25 cellular contexts compared by ENCODE assay signal in the genomic region with DNA sequence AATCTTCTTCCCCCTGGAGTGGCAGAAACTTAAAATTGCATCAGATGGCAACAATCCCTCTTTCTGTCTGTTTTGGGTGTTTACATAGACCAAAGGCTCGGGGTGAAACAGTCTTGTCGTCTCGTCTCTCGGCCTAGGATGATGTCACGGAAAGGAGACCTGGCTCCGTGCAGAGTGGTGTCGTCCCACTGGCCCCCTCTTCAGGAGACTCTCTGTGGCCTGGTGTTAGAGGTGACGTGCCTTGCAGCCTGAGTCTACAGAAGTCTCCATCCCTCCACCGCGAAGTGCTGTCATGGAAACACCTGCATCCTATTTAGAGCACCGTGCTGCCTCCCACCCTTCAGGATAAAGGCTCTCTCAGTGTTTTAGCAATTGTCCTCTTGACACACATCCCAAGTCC.
A peak's percentile ranks its signal among the peaks of the same experiment; 100 is the strongest.
DNase-seq lines count a peak whose midpoint lies in the region; ATAC-seq, FAIRE-seq and TF ChIP-seq lines count a peak whose summit lies in the region.
"Had no signal": no experiment of that assay in that cellular context is flagged by ENCODE, and none has a peak within 500 bp of the region (broad histone marks: within the 10 kb centered on the region; RNA-seq: fewer than 3 reads in every experiment).

No MANE protein-coding gene starts in this region.

- ATAC-seq in HepG2 (no peak), right lobe of liver (no peak), GM21737 (IDR thresholded peaks at IDR 0.05; ENCODE audit: unreplicated experiment) (no peak)
- ATAC-seq: GM12878, T-cell had no signal

- H3K27ac ChIP-seq in HepG2 (ENCODE audit: extremely low read length, insufficient read depth, low read length) (no peak overlapping the region), right lobe of liver (no peak overlapping the region)
- H3K27ac ChIP-seq: BLaER1 treated with 17β-estradiol and CSF1 and Interleukin-3, amounts not matched to agents 10 nM and 100 nM; PC-9 had no signal

- intact Hi-C loops in HepG2 (cut with micrococcal nuclease; ENCODE audit: unreplicated experiment) (no loop called here), right lobe of liver (cut with DNase I) (no loop called here)

- no TSS peak for BruUV-seq in HepG2 (replicated peaks; lab: Mats Ljungman, UMichigan)

- FAIRE-seq in HepG2 (lab: Jason Lieb, UNC) = no peak
- FAIRE-seq: A204.1, GM12878, HTR-8/SVneo had no signal

- no peak overlapping the region for H3K4me2 ChIP-seq in HepG2 (ENCODE audit: low read depth, low read length)
- H3K4me2 ChIP-seq: PC-9 had no signal

- POLR2A ChIA-PET in HepG2 (lab: Yijun Ruan, JAX) = no interaction called here

- no peak for TF ChIP-seq EP300 in HepG2 (IDR thresholded peaks at IDR 0.05; ENCODE audit: low read depth in 2 of 2, low read length in 2 of 2)
- TF ChIP-seq EP300 in HepG2 (CRISPR knock-in tag; IDR thresholded peaks at IDR 0.05; ENCODE audit: borderline replicate concordance) = no peak

- no peak for DNase-seq in HepG2 (ENCODE audit: low spot score)
- no peak for DNase-seq in right lobe of liver
- peak; percentile 21 for DNase-seq in NAMALWA (ENCODE audit: low spot score)
- DNase-seq in iPS-NIHi11 (ENCODE audit: low spot score) = peak; percentile 21
- no peak for DNase-seq in kidney tubule cell (ENCODE audit: low spot score)
- DNase-seq in stimulated activated CD4-positive, alpha-beta T cell treated with anti-CD3 and anti-CD28 coated beads, Interleukin-4, amount 100 ng/mL, for 4 hours = no peak
- DNase-seq: CD4-positive, alpha-beta T cell; COR-L47; DMS53; GDM1; NCI-H1092; NCI-H1417 treated with DMSO at 0.1 percent for 48 hours; NCI-H187; NCI-H2081 treated with DMSO at 0.1 percent for 48 hours; NCI-H524; NCI-H82; NK-92 treated with Interleukin-12 subunit alpha and Interleukin-12 subunit beta, amount 100 ng/mL, for 24 hours; PC-9; SHP77; T-cell had no signal

- no peaks in the 10 kb centered on the region for H4K20me1 ChIP-seq in HepG2 (ENCODE audit: insufficient read depth, low read length)
- H4K20me1 ChIP-seq: BLaER1 treated with 17β-estradiol and CSF1 and Interleukin-3, amounts not matched to agents 10 nM and 100 nM had no signal

- WGBS in HepG2 (ENCODE audit: low lambda C conversion rate) = 48% methylated on average over 7 of the region's 11 CpGs
- WGBS in right lobe of liver (ENCODE audit: insufficient coverage, low coverage, low lambda C conversion rate, missing lambda C conversion rate) = 56% methylated on average over 9 of the region's 11 CpGs

- H3K4me1 ChIP-seq in HepG2 (ENCODE audit: insufficient read depth, low read length) = no peaks in the 10 kb centered on the region
- H3K4me1 ChIP-seq in right lobe of liver = no peaks in the 10 kb centered on the region

- peaks cover 84% of the 10 kb centered on the region for H3K9me3 ChIP-seq in HepG2 (ENCODE audit: low read length)
- no peaks in the 10 kb centered on the region for H3K9me3 ChIP-seq in right lobe of liver

- CTCF ChIA-PET in HepG2 (lab: Yijun Ruan, JAX; ENCODE audit: low intra/inter-chr PET ratio, low total read pairs) = no interaction called here

- no peak for TF ChIP-seq RAD21 in HepG2 (CRISPR knock-in tag; IDR thresholded peaks at IDR 0.05)

- H3K36me3 ChIP-seq in HepG2 (replicated peaks in 1 of 2; ENCODE audit: control insufficient read depth in 1 of 2, insufficient read depth in 2 of 2, low read length in 2 of 2) (no peaks in the 10 kb centered on the region), right lobe of liver (no peaks in the 10 kb centered on the region)
- H3K36me3 ChIP-seq: BLaER1 treated with 17β-estradiol and CSF1 and Interleukin-3, amounts not matched to agents 10 nM and 100 nM had no signal

- in situ Hi-C loops in HepG2 (cut with HindIII; ENCODE audit: extremely low pct_ligation_motif_present, low pct_unique_long_range_greater_than_20kb) = no loop called here

- H2AFZ ChIP-seq in HepG2 (ENCODE audit: low read length) = no peak overlapping the region
- H2AFZ ChIP-seq: PC-9 had no signal

- TF ChIP-seq CTCF in HepG2 (CRISPR knock-in tag; IDR thresholded peaks at IDR 0.05) (no peak), right lobe of liver (IDR thresholded peaks at IDR 0.05) (no peak)

- no peak for TF ChIP-seq POLR2A in HepG2 (IDR thresholded peaks at IDR 0.05; ENCODE audit: insufficient read depth in 1 of 2, low read depth in 2 of 2, low read length in 2 of 2)
- TF ChIP-seq POLR2A in right lobe of liver (IDR thresholded peaks at IDR 0.05) = no peak

- H3K9ac ChIP-seq in HepG2 (ENCODE audit: insufficient read depth, low read depth, low read length) = no peak overlapping the region
- H3K9ac ChIP-seq: BLaER1 treated with 17β-estradiol and CSF1 and Interleukin-3, amounts not matched to agents 10 nM and 100 nM had no signal

- no peaks in the 10 kb centered on the region for H3K79me2 ChIP-seq in HepG2 (ENCODE audit: insufficient read depth, low read length)

- no peaks in the 10 kb centered on the region for H3K27me3 ChIP-seq in HepG2 (ENCODE audit: control insufficient read depth in 1 of 2, insufficient read depth in 2 of 2, low read length in 2 of 2)
- H3K27me3 ChIP-seq in right lobe of liver = no peaks in the 10 kb centered on the region
- H3K27me3 ChIP-seq: BLaER1 treated with 17β-estradiol and CSF1 and Interleukin-3, amounts not matched to agents 10 nM and 100 nM had no signal

- H3K4me3 ChIP-seq in HepG2 (replicated peaks in 1 of 3; ENCODE audit: insufficient read depth in 1 of 3, low read depth in 2 of 3, low read length in 3 of 3) (no peak overlapping the region), right lobe of liver (no peak overlapping the region)
- H3K4me3 ChIP-seq: BLaER1 treated with 17β-estradiol and CSF1 and Interleukin-3, amounts not matched to agents 10 nM and 100 nM; GM12878; PC-9 had no signal

TF ChIP-seq in HepG2, 621 proteins besides CTCF, POLR2A, EP300 and RAD21:
- TF ChIP-seq ZKSCAN5 (CRISPR knock-in tag; IDR thresholded peaks at IDR 0.05) = no peak
- no peak for TF ChIP-seq GFI1 (CRISPR knock-in tag; IDR thresholded peaks at IDR 0.05; ENCODE audit: borderline replicate concordance)
- TF ChIP-seq CHD2 (IDR thresholded peaks at IDR 0.05; ENCODE audit: low read depth, low read length) = no peak
- TF ChIP-seq, protein P1, sequence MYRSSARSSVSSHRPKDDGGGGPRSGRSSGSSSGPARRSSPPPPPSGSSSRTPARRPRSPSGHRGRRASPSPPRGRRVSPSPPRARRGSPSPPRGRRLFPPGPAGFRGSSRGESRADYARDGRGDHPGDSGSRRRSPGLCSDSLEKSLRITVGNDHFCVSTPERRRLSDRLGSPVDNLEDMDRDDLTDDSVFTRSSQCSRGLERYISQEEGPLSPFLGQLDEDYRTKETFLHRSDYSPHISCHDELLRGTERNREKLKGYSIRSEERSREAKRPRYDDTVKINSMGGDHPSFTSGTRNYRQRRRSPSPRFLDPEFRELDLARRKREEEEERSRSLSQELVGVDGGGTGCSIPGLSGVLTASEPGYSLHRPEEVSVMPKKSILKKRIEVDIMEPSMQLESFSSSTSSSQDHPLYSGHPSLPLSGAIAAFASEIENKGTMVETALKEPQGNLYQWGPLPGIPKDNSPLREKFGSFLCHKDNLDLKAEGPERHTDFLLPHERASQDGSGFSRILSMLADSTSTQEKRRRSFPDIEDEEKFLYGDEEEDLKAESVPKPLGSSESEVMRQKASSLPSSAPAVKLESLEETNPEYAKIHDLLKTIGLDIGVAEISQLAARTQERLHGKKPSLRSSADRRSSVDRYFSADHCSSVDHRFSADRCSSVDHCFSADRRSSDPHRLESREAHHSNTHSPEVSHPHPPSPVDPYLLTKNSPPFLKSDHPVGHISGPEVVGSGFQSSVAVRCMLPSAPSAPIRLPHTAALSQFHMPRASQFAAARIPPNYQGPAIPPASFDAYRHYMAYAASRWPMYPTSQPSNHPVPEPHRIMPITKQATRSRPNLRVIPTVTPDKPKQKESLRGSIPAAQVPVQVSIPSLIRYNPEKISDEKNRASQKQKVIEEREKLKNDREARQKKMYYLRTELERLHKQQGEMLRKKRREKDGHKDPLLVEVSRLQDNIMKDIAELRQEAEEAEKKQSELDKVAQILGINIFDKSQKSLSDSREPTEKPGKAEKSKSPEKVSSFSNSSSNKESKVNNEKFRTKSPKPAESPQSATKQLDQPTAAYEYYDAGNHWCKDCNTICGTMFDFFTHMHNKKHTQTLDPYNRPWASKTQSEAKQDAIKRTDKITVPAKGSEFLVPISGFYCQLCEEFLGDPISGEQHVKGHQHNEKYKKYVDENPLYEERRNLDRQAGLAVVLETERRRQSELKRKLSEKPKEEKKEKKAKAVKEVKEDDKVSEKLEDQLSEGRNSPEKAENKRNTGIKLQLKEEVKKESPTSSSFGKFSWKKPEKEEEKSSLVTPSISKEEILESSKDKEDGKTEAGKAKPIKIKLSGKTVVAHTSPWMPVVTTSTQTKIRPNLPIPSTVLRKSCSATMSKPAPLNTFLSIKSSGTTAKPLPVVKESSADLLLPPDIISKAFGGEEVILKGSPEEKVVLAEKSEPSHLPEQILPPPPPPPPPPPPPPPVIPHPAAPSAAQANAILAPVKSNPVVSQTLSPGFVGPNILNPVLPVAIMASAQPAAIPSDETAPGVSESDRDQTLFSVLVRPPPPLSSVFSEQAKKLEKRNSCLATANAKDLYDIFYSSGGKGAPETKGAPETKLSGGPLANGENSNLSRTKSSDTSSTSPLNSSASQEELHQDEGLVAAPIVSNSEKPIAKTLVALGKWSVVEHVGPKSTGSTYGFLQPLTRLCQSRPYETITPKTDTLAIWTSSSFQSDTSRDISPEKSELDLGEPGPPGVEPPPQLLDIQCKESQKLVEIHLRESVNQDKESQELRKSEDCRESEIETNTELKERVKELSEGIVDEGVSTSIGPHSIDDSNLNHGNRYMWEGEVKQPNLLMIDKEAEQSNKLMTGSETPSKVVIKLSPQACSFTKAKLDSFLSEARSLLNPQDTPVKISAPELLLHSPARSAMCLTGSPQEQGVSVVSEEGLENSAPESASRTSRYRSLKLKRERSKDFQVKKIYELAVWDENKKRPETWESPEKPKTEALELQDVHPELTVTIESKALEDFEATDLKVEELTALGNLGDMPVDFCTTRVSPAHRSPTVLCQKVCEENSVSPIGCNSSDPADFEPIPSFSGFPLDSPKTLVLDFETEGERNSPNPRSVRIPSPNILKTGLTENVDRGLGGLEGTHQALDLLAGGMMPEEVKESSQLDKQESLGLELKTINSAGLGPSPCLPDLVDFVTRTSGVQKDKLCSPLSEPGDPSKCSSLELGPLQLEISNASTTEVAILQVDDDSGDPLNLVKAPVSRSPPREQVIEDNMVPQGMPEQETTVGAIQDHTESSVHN (CRISPR knock-in tag; IDR thresholded peaks at IDR 0.05) = no peak
- TF ChIP-seq CREB1 (IDR thresholded peaks at IDR 0.05) = 0 out of 2 replicates have a peak, but pooled peaks have one; percentile 22
- no peak for TF ChIP-seq CREB1 (CRISPR knock-in tag; IDR thresholded peaks at IDR 0.05)
- TF ChIP-seq ZNF790 (CRISPR knock-in tag; IDR thresholded peaks at IDR 0.05; ENCODE audit: borderline replicate concordance) = no peak

Comparison
In these comparisons a context has a peak if more than half of its experiments do, and no peak if none do; other contexts are left out.
1. DNase-seq: peak in NAMALWA (single experiment) and iPS-NIHi11 (single experiment); none in HepG2 (single experiment), right lobe of liver (0 of 3), kidney tubule cell (single experiment) and stimulated activated CD4-positive, alpha-beta T cell treated with anti-CD3 and anti-CD28 coated beads, Interleukin-4, amount 100 ng/mL, for 4 hours (0 of 2).